ENCODE assay signal across 8 cellular contexts in genomic region chr19:19203012-19203856, GRCh38. TPM values are rescaled to one million over a fixed set of nuclear protein-coding genes. Genes with fewer than 3 reads are reported as not detected.
DNase-seq lines count a peak whose midpoint lies in the region; ATAC-seq and TF ChIP-seq lines count a peak whose summit lies in the region.

Gene NR2C2AP (minus strand): TSS chr19:19203414. CDS start chr19:19203060, 354 bp downstream.

- H3K36me3 ChIP-seq in esophagus squamous epithelium = peaks cover 8 to 35% (median 12%) of the 10 kb centered on the region in 3 donors

- in situ Hi-C loops in Caki2 (cut with HindIII; ENCODE audit: low pct_unique_long_range_greater_than_20kb, low sequenced_read_pairs) = no loop called here

- TF ChIP-seq POLR2A in esophagus squamous epithelium (IDR thresholded peaks at IDR 0.05) = peak in 1 of 4 donors; percentile 8

- TF ChIP-seq CTCF in RWPE1 (conservative IDR thresholded peaks at IDR 0.05; ENCODE audit: low read depth) (no peak), esophagus squamous epithelium (IDR thresholded peaks at IDR 0.05) (peak in 1 of 6 experiments; percentile 6)

- no peaks in the 10 kb centered on the region for H3K9me3 ChIP-seq in esophagus squamous epithelium

- peak within 1 kb of the TSS; percentile 70 to 94 (median 92) for H3K27ac Mint-ChIP-seq in naive B cell
- peak within 1 kb of the TSS; percentile 93 for H3K27ac Mint-ChIP-seq in stimulated activated effector memory CD8-positive, alpha-beta T cell treated with anti-CD3 and anti-CD28 coated beads, Interleukin-12 subunit alpha, Interleukin-12 subunit beta, amount 100 ng/mL, for 72 hours

- H3K4me1 ChIP-seq in esophagus squamous epithelium = peaks cover 0 to 32% (median 11%) of the 10 kb centered on the region in 3 donors

- H3K4me3 Mint-ChIP-seq in naive B cell = peak within 1 kb of the TSS; percentile 92 to 98 (median 96)
- peak within 1 kb of the TSS; percentile 88 for H3K4me3 Mint-ChIP-seq in stimulated activated effector memory CD8-positive, alpha-beta T cell treated with anti-CD3 and anti-CD28 coated beads, Interleukin-12 subunit alpha, Interleukin-12 subunit beta, amount 100 ng/mL, for 72 hours

- ATAC-seq in GM21576 (IDR thresholded peaks at IDR 0.05; ENCODE audit: unreplicated experiment) (peak; percentile 77), naive B cell (ENCODE audit: low read depth in 2 of 2) (peak; percentile 89 to 90)
- peak; percentile 89 for ATAC-seq in stimulated activated effector memory CD8-positive, alpha-beta T cell treated with anti-CD3 and anti-CD28 coated beads, Interleukin-12 subunit alpha, Interleukin-12 subunit beta, amount 100 ng/mL, for 72 hours

- POLR2A ChIA-PET in RWPE1 (lab: Yijun Ruan, JAX; ENCODE audit: low non-redundant PET) = interaction anchor here (0.6 to 1.2 kb wide), 3 partner anchors 10 to 18 kb away, joined by 3 to 6 read pairs (median 3); no protein-coding TSS in a partner anchor

- 9 to 18% methylated on average over 20 to 22 of the region's 60 CpGs for WGBS in esophagus squamous epithelium, 2 donors

- H3K4me1 Mint-ChIP-seq in naive B cell = peaks cover 22 to 44% (median 33%) of the 10 kb centered on the region in 3 donors
- peaks cover 39% of the 10 kb centered on the region for H3K4me1 Mint-ChIP-seq in stimulated activated effector memory CD8-positive, alpha-beta T cell treated with anti-CD3 and anti-CD28 coated beads, Interleukin-12 subunit alpha, Interleukin-12 subunit beta, amount 100 ng/mL, for 72 hours

- CTCF ChIA-PET in RWPE1 (lab: Yijun Ruan, JAX) = interaction anchor here (0.7 kb wide), 1 partner anchor 85 kb away, joined by 4 read pairs; no protein-coding TSS in a partner anchor

- H3K27me3 ChIP-seq in esophagus squamous epithelium = peaks cover 0 to 21% (median under 1%) of the 10 kb centered on the region in 4 donors

- H3K27ac ChIP-seq in RWPE1 = peak within 1 kb of the TSS; percentile 85
- H3K27ac ChIP-seq in esophagus squamous epithelium = peak within 1 kb of the TSS; percentile 82 to 93 (median 88)

- DNase-seq in Caki2 (ENCODE audit: low read depth) = peak; percentile 86
- peak; percentile 85 for DNase-seq in LHCN-M2 (ENCODE audit: low read depth)
- DNase-seq in RWPE1 (ENCODE audit: low spot score) = peak; percentile 99
- DNase-seq in activated T-helper 1 cell treated with anti-CD3 and anti-CD28 coated beads, Interleukin-2, amount 50 U/mL, for 16 hours (ENCODE audit: low read depth in 1 of 2, low spot score in 1 of 2) = peak; percentile 85 to 87
- DNase-seq in esophagus squamous epithelium (lab: John Stamatoyannopoulos, UW) = peak; percentile 32
- peak; percentile 83 for DNase-seq in naive B cell
- DNase-seq in stimulated activated effector memory CD8-positive, alpha-beta T cell treated with anti-CD3 and anti-CD28 coated beads, Interleukin-12 subunit alpha, Interleukin-12 subunit beta, amount 100 ng/mL, for 72 hours (ENCODE audit: low spot score in 2 of 2) = peak; percentile 88 to 97

- peak within 1 kb of the TSS; percentile 50 to 79 (median 68) for H3K4me3 ChIP-seq in esophagus squamous epithelium

- H3K9me3 Mint-ChIP-seq in naive B cell = peaks cover 0 to 11% (median 1%) of the 10 kb centered on the region in 7 donors
- H3K9me3 Mint-ChIP-seq in stimulated activated effector memory CD8-positive, alpha-beta T cell treated with anti-CD3 and anti-CD28 coated beads, Interleukin-12 subunit alpha, Interleukin-12 subunit beta, amount 100 ng/mL, for 72 hours = no peaks in the 10 kb centered on the region

- H3K27me3 Mint-ChIP-seq in naive B cell = peaks cover 0 to 24% (median 0%) of the 10 kb centered on the region in 3 donors

- peaks cover 0 to 5% of the 10 kb centered on the region in 2 donors for H3K36me3 Mint-ChIP-seq in naive B cell
- peaks cover 58% of the 10 kb centered on the region for H3K36me3 Mint-ChIP-seq in stimulated activated effector memory CD8-positive, alpha-beta T cell treated with anti-CD3 and anti-CD28 coated beads, Interleukin-12 subunit alpha, Interleukin-12 subunit beta, amount 100 ng/mL, for 72 hours

- intact Hi-C loops in esophagus squamous epithelium (cut with DNase I) = no loop called here

RNA-seq across cellular contexts. Expression of gene NR2C2AP, which starts in this region (rescaled TPM):
- 59.3 and 78.3 TPM in 2 replicates for total RNA-seq in Caki2 (2014; rRNA removed; shearing (Covaris generic); ENCODE audit: low replicate concordance)
- total RNA-seq in LHCN-M2 (2014; rRNA removed) (16.0 and 19.7 TPM in 2 replicates), esophagus squamous epithelium (10 to 100 TPM in 3 of 4 donors, 1 to 10 TPM in 1; 8.8 to 22.9 (median 13.0) TPM)
- polyA plus RNA-seq in LHCN-M2 (2012) = 13.1 TPM
- 10 to 100 TPM; 25.6 to 38.4 (median 31.4) TPM for polyA plus RNA-seq in naive B cell (ENCODE audit: low read depth in 6 of 6)

Comparison
In these comparisons a context has a peak if more than half of its experiments do, and no peak if none do; other contexts are left out.
1. Peak in every context shown above with its lines: DNase-seq, ATAC-seq, H3K4me3 ChIP-seq and H3K27ac ChIP-seq.
2. DNase-seq: peak in every context shown above with its lines; median percentile 99 in RWPE1; 92 in stimulated activated effector memory CD8-positive, alpha-beta T cell treated with anti-CD3 and anti-CD28 coated beads, Interleukin-12 subunit alpha, Interleukin-12 subunit beta, amount 100 ng/mL, for 72 hours; 86 in Caki2; 86 in activated T-helper 1 cell treated with anti-CD3 and anti-CD28 coated beads, Interleukin-2, amount 50 U/mL, for 16 hours; 85 in LHCN-M2; 83 in naive B cell; 32 in esophagus squamous epithelium.